In genomic region chr1:178311164-178311563, GRCh38 we compare ENCODE assay signal across 1 cellular context.
TF ChIP-seq lines count a peak whose summit lies in the region.

No MANE protein-coding gene starts in this region.

TF ChIP-seq in SK-N-SH, 30 proteins besides CTCF, POLR2A, EP300 and RAD21 (continued from another document):
- TF ChIP-seq, protein P1, sequence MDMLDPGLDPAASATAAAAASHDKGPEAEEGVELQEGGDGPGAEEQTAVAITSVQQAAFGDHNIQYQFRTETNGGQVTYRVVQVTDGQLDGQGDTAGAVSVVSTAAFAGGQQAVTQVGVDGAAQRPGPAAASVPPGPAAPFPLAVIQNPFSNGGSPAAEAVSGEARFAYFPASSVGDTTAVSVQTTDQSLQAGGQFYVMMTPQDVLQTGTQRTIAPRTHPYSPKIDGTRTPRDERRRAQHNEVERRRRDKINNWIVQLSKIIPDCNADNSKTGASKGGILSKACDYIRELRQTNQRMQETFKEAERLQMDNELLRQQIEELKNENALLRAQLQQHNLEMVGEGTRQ (IDR thresholded peaks at IDR 0.05; ENCODE audit: borderline replicate concordance, low read depth, low read length) = no peak
- TF ChIP-seq TAF1 (IDR thresholded peaks at IDR 0.05; ENCODE audit: borderline replicate concordance, low read depth, low read length) (no peak), POLR2AphosphoS5 (IDR thresholded peaks at IDR 0.05; ENCODE audit: low read depth, low read length) (no peak), MEF2A (IDR thresholded peaks at IDR 0.05; ENCODE audit: borderline replicate concordance, low read depth) (no peak), PBX3 (IDR thresholded peaks at IDR 0.05) (no peak), EZH2phosphoT487 (IDR thresholded peaks at IDR 0.05; ENCODE audit: borderline replicate concordance, low read depth) (no peak), GABPA (IDR thresholded peaks at IDR 0.05; ENCODE audit: low read depth) (no peak), RCOR1 (IDR thresholded peaks at IDR 0.05; ENCODE audit: low read length) (no peak), NFIC (IDR thresholded peaks at IDR 0.05; ENCODE audit: borderline replicate concordance) (no peak), GATA2 (CRISPR knock-in tag; IDR thresholded peaks at IDR 0.05) (no peak), TCF12 (IDR thresholded peaks at IDR 0.05) (no peak), NRF1 (IDR thresholded peaks at IDR 0.05; ENCODE audit: low read depth, low read length) (no peak), MAX (IDR thresholded peaks at IDR 0.05; ENCODE audit: low read depth) (no peak), SMC3 (IDR thresholded peaks at IDR 0.05; ENCODE audit: low read depth, low read length) (no peak), ELF1 (IDR thresholded peaks at IDR 0.05) (no peak), IRF3 (IDR thresholded peaks at IDR 0.05; ENCODE audit: low read depth, low read length) (no peak), TEAD4 (IDR thresholded peaks at IDR 0.05; ENCODE audit: borderline replicate concordance, insufficient read depth) (no peak), RFX5 (IDR thresholded peaks at IDR 0.05; ENCODE audit: low read length) (no peak)
- TF ChIP-seq, protein P2, sequence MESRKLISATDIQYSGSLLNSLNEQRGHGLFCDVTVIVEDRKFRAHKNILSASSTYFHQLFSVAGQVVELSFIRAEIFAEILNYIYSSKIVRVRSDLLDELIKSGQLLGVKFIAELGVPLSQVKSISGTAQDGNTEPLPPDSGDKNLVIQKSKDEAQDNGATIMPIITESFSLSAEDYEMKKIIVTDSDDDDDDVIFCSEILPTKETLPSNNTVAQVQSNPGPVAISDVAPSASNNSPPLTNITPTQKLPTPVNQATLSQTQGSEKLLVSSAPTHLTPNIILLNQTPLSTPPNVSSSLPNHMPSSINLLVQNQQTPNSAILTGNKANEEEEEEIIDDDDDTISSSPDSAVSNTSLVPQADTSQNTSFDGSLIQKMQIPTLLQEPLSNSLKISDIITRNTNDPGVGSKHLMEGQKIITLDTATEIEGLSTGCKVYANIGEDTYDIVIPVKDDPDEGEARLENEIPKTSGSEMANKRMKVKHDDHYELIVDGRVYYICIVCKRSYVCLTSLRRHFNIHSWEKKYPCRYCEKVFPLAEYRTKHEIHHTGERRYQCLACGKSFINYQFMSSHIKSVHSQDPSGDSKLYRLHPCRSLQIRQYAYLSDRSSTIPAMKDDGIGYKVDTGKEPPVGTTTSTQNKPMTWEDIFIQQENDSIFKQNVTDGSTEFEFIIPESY (IDR thresholded peaks at IDR 0.05; ENCODE audit: borderline replicate concordance, low read depth) = no peak
